In the genomic region with DNA sequence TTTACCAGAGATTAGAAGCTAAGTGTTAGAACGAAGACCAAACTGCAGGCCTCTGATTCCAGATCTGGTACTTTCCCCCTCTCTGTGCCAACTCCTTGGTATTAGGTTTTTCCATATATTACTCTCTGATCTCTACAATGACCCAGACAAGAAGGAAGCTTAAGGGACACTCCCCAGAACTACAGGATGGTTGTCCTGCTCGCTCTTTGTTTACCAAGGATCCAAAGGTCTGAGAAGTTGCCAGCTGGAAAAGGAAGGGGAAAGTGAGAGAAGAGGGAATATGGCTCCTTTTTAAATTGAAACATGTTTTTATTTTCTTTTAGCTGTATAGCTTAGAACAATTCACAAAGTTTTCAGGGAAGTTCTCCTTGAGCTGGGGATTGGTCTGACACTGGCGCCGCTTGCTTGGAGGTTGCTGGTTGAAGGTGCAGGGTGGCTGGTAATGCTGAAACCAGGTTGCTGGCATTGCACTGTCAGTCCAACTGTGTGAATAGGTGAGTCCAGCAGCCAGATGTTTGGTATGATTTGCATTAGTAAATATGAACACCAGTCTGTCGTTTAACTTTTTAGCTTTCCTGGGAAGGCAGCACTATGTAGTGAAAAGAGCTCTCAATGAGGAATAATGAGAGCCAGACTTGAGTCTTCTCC, we compare ENCODE assay signal across 26 cellular contexts.
"Had no signal": no experiment of that assay in that cellular context is flagged by ENCODE, and none has a peak within 500 bp of the region (broad histone marks: within the 10 kb centered on the region; RNA-seq: fewer than 3 reads in every experiment).

No MANE protein-coding gene starts in this region.

- DNase-seq: activated B cell treated with CpG ODN at 0.5 μM for 24 hours; activated CD4-positive, alpha-beta memory T cell treated with anti-CD3 and anti-CD28 coated beads, Interleukin-2, amount 10 ng/mL, durations not matched to agents 7 days and 5 days; activated CD4-positive, alpha-beta T cell treated with anti-CD3 and anti-CD28 coated beads for 1 hour; activated CD4-positive, alpha-beta T cell treated with anti-CD3 and anti-CD28 coated beads for 48 hours; activated CD8-positive, alpha-beta memory T cell treated with anti-CD3 and anti-CD28 coated beads for 24 hours; activated CD8-positive, alpha-beta memory T cell treated with anti-CD3 and anti-CD28 coated beads, Interleukin-2, amount 10 ng/mL, durations not matched to agents 7 days and 5 days; activated CD8-positive, alpha-beta memory T cell treated with anti-CD3 and anti-CD28 coated beads, Interleukin-2, amount 50 U/mL, for 48 hours; activated effector memory CD4-positive, alpha-beta T cell treated with Interleukin-2 at 50 U/mL for 16 hours; activated naive CD4-positive, alpha-beta T cell treated with anti-CD3 and anti-CD28 coated beads, Interleukin-2, amount 50 U/mL, for 16 hours; activated naive CD8-positive, alpha-beta T cell treated with anti-CD3 and anti-CD28 coated beads for 36 hours; activated T-cell treated with anti-CD3 and anti-CD28 coated beads, Interleukin-2, amount 50 U/mL, for 48 hours; amniotic stem cell; aorta; NCI-H2029 treated with DMSO at 0.1 percent for 48 hours; NCI-H2107; NCI-H2227 treated with DMSO at 0.1 percent for 48 hours; NCI-H446; SIG-M5; SW 1271; T-helper 1 cell; T-helper 2 cell; T-helper 9 cell had no signal

- H3K27ac Mint-ChIP-seq: activated B cell treated with CpG ODN at 0.5 μM for 24 hours; activated CD4-positive, alpha-beta memory T cell treated with anti-CD3 and anti-CD28 coated beads, Interleukin-2, amount 10 ng/mL, durations not matched to agents 7 days and 5 days; activated CD8-positive, alpha-beta memory T cell treated with anti-CD3 and anti-CD28 coated beads, Interleukin-2, amount 10 ng/mL, durations not matched to agents 7 days and 5 days; activated naive CD8-positive, alpha-beta T cell treated with anti-CD3 and anti-CD28 coated beads for 36 hours had no signal

- H3K9me3 Mint-ChIP-seq: activated B cell treated with CpG ODN at 0.5 μM for 24 hours; activated CD4-positive, alpha-beta memory T cell treated with anti-CD3 and anti-CD28 coated beads, Interleukin-2, amount 10 ng/mL, durations not matched to agents 7 days and 5 days; activated naive CD8-positive, alpha-beta T cell treated with anti-CD3 and anti-CD28 coated beads for 36 hours had no signal

- H3K9me3 ChIP-seq: breast epithelium had no signal

- H3K27ac ChIP-seq: RWPE1, VCaP had no signal

- H3K36me3 ChIP-seq: breast epithelium had no signal

- H3K36me3 Mint-ChIP-seq: activated CD8-positive, alpha-beta memory T cell treated with anti-CD3 and anti-CD28 coated beads, Interleukin-2, amount 10 ng/mL, durations not matched to agents 7 days and 5 days; activated naive CD8-positive, alpha-beta T cell treated with anti-CD3 and anti-CD28 coated beads for 36 hours had no signal

- H3K4me1 ChIP-seq: breast epithelium had no signal

- H3K4me3 ChIP-seq: breast epithelium had no signal

- H3K4me1 Mint-ChIP-seq: activated B cell treated with CpG ODN at 0.5 μM for 24 hours; activated CD4-positive, alpha-beta memory T cell treated with anti-CD3 and anti-CD28 coated beads, Interleukin-2, amount 10 ng/mL, durations not matched to agents 7 days and 5 days; activated CD8-positive, alpha-beta memory T cell treated with anti-CD3 and anti-CD28 coated beads, Interleukin-2, amount 10 ng/mL, durations not matched to agents 7 days and 5 days; activated naive CD8-positive, alpha-beta T cell treated with anti-CD3 and anti-CD28 coated beads for 36 hours had no signal

- H3K4me3 Mint-ChIP-seq: activated B cell treated with CpG ODN at 0.5 μM for 24 hours; activated CD4-positive, alpha-beta memory T cell treated with anti-CD3 and anti-CD28 coated beads, Interleukin-2, amount 10 ng/mL, durations not matched to agents 7 days and 5 days; activated CD8-positive, alpha-beta memory T cell treated with anti-CD3 and anti-CD28 coated beads, Interleukin-2, amount 10 ng/mL, durations not matched to agents 7 days and 5 days; activated naive CD8-positive, alpha-beta T cell treated with anti-CD3 and anti-CD28 coated beads for 36 hours had no signal

- ATAC-seq: activated CD8-positive, alpha-beta memory T cell treated with anti-CD3 and anti-CD28 coated beads, Interleukin-2, amount 10 ng/mL, durations not matched to agents 7 days and 5 days; Right ventricle myocardium inferior had no signal

- H3K27me3 ChIP-seq: breast epithelium had no signal
